ENCODE assay signal across 1 cellular context in genomic region chr2:218367415-218368149, GRCh38.
TF ChIP-seq lines count a peak whose summit lies in the region.

No MANE protein-coding gene starts in this region.

TF ChIP-seq in K562, 482 proteins besides CTCF, POLR2A, EP300 and RAD21 (continued from another document):
- no peak for TF ChIP-seq ZNF277 (CRISPR knock-in tag; IDR thresholded peaks at IDR 0.05; ENCODE audit: borderline replicate concordance)
- TF ChIP-seq NCOR1 (IDR thresholded peaks at IDR 0.05): peak; percentile 20; the same call in 1 of the 2 replicates
- no peak; the same call in none of the 2 replicates for TF ChIP-seq GABPB1 (CRISPR knock-in tag; IDR thresholded peaks at IDR 0.05)
- TF ChIP-seq CCNT2 (IDR thresholded peaks at IDR 0.05; ENCODE audit: borderline replicate concordance, extremely low read depth, insufficient read length, low read depth, low read length): peak; percentile 61
- TF ChIP-seq ZKSCAN8 (CRISPR knock-in tag; IDR thresholded peaks at IDR 0.05): no peak
- TF ChIP-seq THRA (IDR thresholded peaks at IDR 0.05): no peak
TF ChIP-seq in K562: peak in this region for 81.
